ENCODE assay signal across 8 cellular contexts in genomic region chr12:10211975-10212622, GRCh38. TPM values are rescaled to one million over a fixed set of nuclear protein-coding genes. Genes with fewer than 3 reads are reported as not detected.
A peak's percentile ranks its signal among the peaks of the same experiment; 100 is the strongest.
DNase-seq lines count a peak whose midpoint lies in the region; ATAC-seq lines count a peak whose summit lies in the region.

No MANE protein-coding gene starts in this region.

- no peaks in the 10 kb centered on the region for H3K36me3 Mint-ChIP-seq in activated CD4-positive, alpha-beta memory T cell treated with anti-CD3 and anti-CD28 coated beads for 36 hours
- H3K36me3 Mint-ChIP-seq in dendritic cell treated with granulocyte-macrophage colony-stimulating factor and Interleukin-4, amounts not matched to agents 40 ng/mL and 50 ng/mL, for 4 days (ENCODE audit: low read depth), result peaks cover 19% of the 10 kb centered on the region

- H3K4me1 Mint-ChIP-seq in activated CD4-positive, alpha-beta memory T cell treated with anti-CD3 and anti-CD28 coated beads for 36 hours (ENCODE audit: low read depth), result peaks cover 21% of the 10 kb centered on the region
- peaks cover 30% of the 10 kb centered on the region for H3K4me1 Mint-ChIP-seq in dendritic cell treated with granulocyte-macrophage colony-stimulating factor and Interleukin-4, amounts not matched to agents 40 ng/mL and 50 ng/mL, for 4 days (ENCODE audit: low read depth)

- peak; percentile 83 for ATAC-seq in GM18867 (IDR thresholded peaks at IDR 0.05; ENCODE audit: unreplicated experiment)
- peak; percentile 72 for ATAC-seq in HG03439 (IDR thresholded peaks at IDR 0.05; ENCODE audit: unreplicated experiment)
- peak; percentile 92 for ATAC-seq in left colon
- no peak for ATAC-seq in GM19467 (IDR thresholded peaks at IDR 0.05; ENCODE audit: unreplicated experiment)

- H3K4me3 Mint-ChIP-seq in activated CD4-positive, alpha-beta memory T cell treated with anti-CD3 and anti-CD28 coated beads for 36 hours, result peak overlapping the region; percentile 89
- peak overlapping the region; percentile 96 for H3K4me3 Mint-ChIP-seq in dendritic cell treated with granulocyte-macrophage colony-stimulating factor and Interleukin-4, amounts not matched to agents 40 ng/mL and 50 ng/mL, for 4 days

- peak overlapping the region; percentile 78 for H3K27ac Mint-ChIP-seq in activated CD4-positive, alpha-beta memory T cell treated with anti-CD3 and anti-CD28 coated beads for 36 hours
- H3K27ac Mint-ChIP-seq in dendritic cell treated with granulocyte-macrophage colony-stimulating factor and Interleukin-4, amounts not matched to agents 40 ng/mL and 50 ng/mL, for 4 days, result peak overlapping the region; percentile 99

- H3K9me3 Mint-ChIP-seq in activated CD4-positive, alpha-beta memory T cell treated with anti-CD3 and anti-CD28 coated beads for 36 hours, result no peaks in the 10 kb centered on the region
- no peaks in the 10 kb centered on the region for H3K9me3 Mint-ChIP-seq in dendritic cell treated with granulocyte-macrophage colony-stimulating factor and Interleukin-4, amounts not matched to agents 40 ng/mL and 50 ng/mL, for 4 days

- POLR2A ChIA-PET in activated CD4-positive, alpha-beta memory T cell treated with anti-CD3 and anti-CD28 coated beads for 36 hours (lab: Charles Lee), result interaction anchor here (1.0 to 1.2 kb wide), 3 partner anchors 199 to 451 kb away, joined by 3 to 4 read pairs (median 3); partner anchors contain the start of genes CD69 and MAGOHB

- CTCF ChIA-PET in activated CD4-positive, alpha-beta memory T cell treated with anti-CD3 and anti-CD28 coated beads for 36 hours (lab: Charles Lee), result interaction anchor here (0.9 kb wide), 1 partner anchor 10 kb away, joined by 5 read pairs; no protein-coding TSS in a partner anchor

- H3K27me3 Mint-ChIP-seq in activated CD4-positive, alpha-beta memory T cell treated with anti-CD3 and anti-CD28 coated beads for 36 hours, result no peaks in the 10 kb centered on the region
- H3K27me3 Mint-ChIP-seq in dendritic cell treated with granulocyte-macrophage colony-stimulating factor and Interleukin-4, amounts not matched to agents 40 ng/mL and 50 ng/mL, for 4 days, result no peaks in the 10 kb centered on the region

- peak; percentile 60 for DNase-seq in NCI-H748 treated with DMSO at 0.1 percent for 48 hours (lab: John Stamatoyannopoulos, UW)
- peak; percentile 94 for DNase-seq in activated CD4-positive, alpha-beta memory T cell treated with anti-CD3 and anti-CD28 coated beads for 36 hours
- peak; percentile 96 to 98 for DNase-seq in left colon
- peak; percentile 62 to 78 (median 68) for DNase-seq in stimulated activated CD4-positive, alpha-beta T cell treated with anti-CD3 and anti-CD28 coated beads, Interleukin-1b, Interleukin-23, amount 100 ng/mL, for 24 hours (ENCODE audit: low read depth in 4 of 4, low spot score in 1 of 4)

- intact Hi-C loops in activated CD4-positive, alpha-beta memory T cell treated with anti-CD3 and anti-CD28 coated beads for 36 hours (cut with micrococcal nuclease), result loop anchor here (1.0 to 10.0 kb wide), 8 partner anchors 59 to 1793 kb away; partner anchors contain the start of genes CLEC2B, MAGOHB and YBX3
- intact Hi-C loops in dendritic cell treated with granulocyte-macrophage colony-stimulating factor and Interleukin-4, amounts not matched to agents 40 ng/mL and 50 ng/mL, for 4 days (cut with micrococcal nuclease), result no loop called here
- intact Hi-C loops in left colon (cut with DNase I, micrococcal nuclease), result no loop called here

RNA-seq across cellular contexts. Expression of gene GABARAPL1, which starts 0.6 kb away (rescaled TPM):
- total RNA-seq in activated CD4-positive, alpha-beta memory T cell treated with anti-CD3 and anti-CD28 coated beads for 36 hours, result 1 to 10 TPM; 7.2 to 8.9 TPM
- total RNA-seq in left colon, result 10 to 100 TPM; 25.2 to 53.6 TPM

RNA-seq across cellular contexts. Expression of gene TMEM52B, which starts 33.3 kb away (rescaled TPM):
- not detected for total RNA-seq in activated CD4-positive, alpha-beta memory T cell treated with anti-CD3 and anti-CD28 coated beads for 36 hours
- total RNA-seq in left colon, result not detected

RNA-seq across cellular contexts. Expression of gene OLR1, which starts 40.2 kb away (rescaled TPM):
- not detected for total RNA-seq in activated CD4-positive, alpha-beta memory T cell treated with anti-CD3 and anti-CD28 coated beads for 36 hours
- total RNA-seq in left colon, result not detected
